Comparison of ENCODE assay signal across 1 cellular context in genomic region chr10:306007-306406, GRCh38.
TF ChIP-seq lines count a peak whose summit lies in the region.

No MANE protein-coding gene starts in this region.

TF ChIP-seq in WTC11, 78 proteins besides CTCF, POLR2A, EP300 and RAD21 (continued from another document):
- no peak for TF ChIP-seq ZNF219 (CRISPR knock-in tag; IDR thresholded peaks at IDR 0.05; ENCODE audit: borderline replicate concordance)
